ENCODE assay signal across 1 cellular context in the genomic region with DNA sequence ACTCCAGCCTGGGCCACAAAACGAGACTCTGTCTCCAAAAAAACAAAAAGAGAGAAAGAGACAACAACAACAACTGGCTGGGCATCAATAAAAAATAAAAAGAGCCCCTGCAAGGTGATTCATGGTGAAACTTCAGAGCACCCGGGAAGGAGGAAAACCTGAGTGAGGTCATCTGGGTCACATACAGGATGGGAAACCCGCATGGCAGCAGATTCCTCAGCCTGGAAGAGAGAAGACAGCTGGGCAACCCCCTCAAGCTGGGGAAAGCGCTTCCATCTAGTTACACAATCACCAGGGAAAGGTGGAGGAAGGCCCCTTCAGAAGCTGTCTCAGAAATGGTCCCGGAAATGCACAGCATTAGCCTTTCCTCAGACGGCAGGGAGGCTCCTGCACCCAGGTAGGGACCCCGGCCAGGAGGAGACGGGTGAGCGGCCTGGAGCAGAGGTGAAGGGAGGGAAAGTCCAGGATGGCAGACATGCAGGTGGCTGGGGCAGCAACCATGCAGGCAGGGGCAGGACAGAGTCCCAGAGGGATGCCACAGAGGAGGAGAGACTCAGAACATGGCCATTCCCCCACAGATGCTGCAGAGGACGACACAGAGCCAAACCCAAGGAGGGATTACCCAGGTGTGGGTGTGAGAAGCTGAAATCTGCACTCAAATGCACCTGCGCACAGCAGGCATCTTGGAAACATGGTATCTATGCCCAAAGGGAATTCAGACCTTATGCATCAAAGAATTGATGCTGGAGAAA.
TF ChIP-seq lines count a peak whose summit lies in the region.

No MANE protein-coding gene starts in this region.

TF ChIP-seq in WTC11, 78 proteins besides CTCF, POLR2A, EP300 and RAD21:
- TF ChIP-seq, protein P1, sequence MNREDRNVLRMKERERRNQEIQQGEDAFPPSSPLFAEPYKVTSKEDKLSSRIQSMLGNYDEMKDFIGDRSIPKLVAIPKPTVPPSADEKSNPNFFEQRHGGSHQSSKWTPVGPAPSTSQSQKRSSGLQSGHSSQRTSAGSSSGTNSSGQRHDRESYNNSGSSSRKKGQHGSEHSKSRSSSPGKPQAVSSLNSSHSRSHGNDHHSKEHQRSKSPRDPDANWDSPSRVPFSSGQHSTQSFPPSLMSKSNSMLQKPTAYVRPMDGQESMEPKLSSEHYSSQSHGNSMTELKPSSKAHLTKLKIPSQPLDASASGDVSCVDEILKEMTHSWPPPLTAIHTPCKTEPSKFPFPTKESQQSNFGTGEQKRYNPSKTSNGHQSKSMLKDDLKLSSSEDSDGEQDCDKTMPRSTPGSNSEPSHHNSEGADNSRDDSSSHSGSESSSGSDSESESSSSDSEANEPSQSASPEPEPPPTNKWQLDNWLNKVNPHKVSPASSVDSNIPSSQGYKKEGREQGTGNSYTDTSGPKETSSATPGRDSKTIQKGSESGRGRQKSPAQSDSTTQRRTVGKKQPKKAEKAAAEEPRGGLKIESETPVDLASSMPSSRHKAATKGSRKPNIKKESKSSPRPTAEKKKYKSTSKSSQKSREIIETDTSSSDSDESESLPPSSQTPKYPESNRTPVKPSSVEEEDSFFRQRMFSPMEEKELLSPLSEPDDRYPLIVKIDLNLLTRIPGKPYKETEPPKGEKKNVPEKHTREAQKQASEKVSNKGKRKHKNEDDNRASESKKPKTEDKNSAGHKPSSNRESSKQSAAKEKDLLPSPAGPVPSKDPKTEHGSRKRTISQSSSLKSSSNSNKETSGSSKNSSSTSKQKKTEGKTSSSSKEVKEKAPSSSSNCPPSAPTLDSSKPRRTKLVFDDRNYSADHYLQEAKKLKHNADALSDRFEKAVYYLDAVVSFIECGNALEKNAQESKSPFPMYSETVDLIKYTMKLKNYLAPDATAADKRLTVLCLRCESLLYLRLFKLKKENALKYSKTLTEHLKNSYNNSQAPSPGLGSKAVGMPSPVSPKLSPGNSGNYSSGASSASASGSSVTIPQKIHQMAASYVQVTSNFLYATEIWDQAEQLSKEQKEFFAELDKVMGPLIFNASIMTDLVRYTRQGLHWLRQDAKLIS (CRISPR knock-in tag; IDR thresholded peaks at IDR 0.05; ENCODE audit: borderline replicate concordance) = no peak
- TF ChIP-seq, protein P2, sequence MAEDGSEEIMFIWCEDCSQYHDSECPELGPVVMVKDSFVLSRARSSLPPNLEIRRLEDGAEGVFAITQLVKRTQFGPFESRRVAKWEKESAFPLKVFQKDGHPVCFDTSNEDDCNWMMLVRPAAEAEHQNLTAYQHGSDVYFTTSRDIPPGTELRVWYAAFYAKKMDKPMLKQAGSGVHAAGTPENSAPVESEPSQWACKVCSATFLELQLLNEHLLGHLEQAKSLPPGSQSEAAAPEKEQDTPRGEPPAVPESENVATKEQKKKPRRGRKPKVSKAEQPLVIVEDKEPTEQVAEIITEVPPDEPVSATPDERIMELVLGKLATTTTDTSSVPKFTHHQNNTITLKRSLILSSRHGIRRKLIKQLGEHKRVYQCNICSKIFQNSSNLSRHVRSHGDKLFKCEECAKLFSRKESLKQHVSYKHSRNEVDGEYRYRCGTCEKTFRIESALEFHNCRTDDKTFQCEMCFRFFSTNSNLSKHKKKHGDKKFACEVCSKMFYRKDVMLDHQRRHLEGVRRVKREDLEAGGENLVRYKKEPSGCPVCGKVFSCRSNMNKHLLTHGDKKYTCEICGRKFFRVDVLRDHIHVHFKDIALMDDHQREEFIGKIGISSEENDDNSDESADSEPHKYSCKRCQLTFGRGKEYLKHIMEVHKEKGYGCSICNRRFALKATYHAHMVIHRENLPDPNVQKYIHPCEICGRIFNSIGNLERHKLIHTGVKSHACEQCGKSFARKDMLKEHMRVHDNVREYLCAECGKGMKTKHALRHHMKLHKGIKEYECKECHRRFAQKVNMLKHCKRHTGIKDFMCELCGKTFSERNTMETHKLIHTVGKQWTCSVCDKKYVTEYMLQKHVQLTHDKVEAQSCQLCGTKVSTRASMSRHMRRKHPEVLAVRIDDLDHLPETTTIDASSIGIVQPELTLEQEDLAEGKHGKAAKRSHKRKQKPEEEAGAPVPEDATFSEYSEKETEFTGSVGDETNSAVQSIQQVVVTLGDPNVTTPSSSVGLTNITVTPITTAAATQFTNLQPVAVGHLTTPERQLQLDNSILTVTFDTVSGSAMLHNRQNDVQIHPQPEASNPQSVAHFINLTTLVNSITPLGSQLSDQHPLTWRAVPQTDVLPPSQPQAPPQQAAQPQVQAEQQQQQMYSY (CRISPR knock-in tag; IDR thresholded peaks at IDR 0.05) = no peak
- TF ChIP-seq ZNF263 (CRISPR knock-in tag; IDR thresholded peaks at IDR 0.05; ENCODE audit: low read depth) (no peak), ELF4 (CRISPR knock-in tag; IDR thresholded peaks at IDR 0.05; ENCODE audit: low read depth) (no peak), FOXP4 (CRISPR knock-in tag; IDR thresholded peaks at IDR 0.05) (no peak), ZNF416 (CRISPR knock-in tag; IDR thresholded peaks at IDR 0.05) (no peak), EMX1 (CRISPR knock-in tag; IDR thresholded peaks at IDR 0.05) (no peak), ATF1 (CRISPR knock-in tag; IDR thresholded peaks at IDR 0.05) (no peak), NR2C2 (CRISPR knock-in tag; IDR thresholded peaks at IDR 0.05) (no peak), MXD4 (CRISPR knock-in tag; IDR thresholded peaks at IDR 0.05; ENCODE audit: borderline replicate concordance) (no peak), JUN (CRISPR knock-in tag; IDR thresholded peaks at IDR 0.05) (no peak)
- TF ChIP-seq, protein P3, sequence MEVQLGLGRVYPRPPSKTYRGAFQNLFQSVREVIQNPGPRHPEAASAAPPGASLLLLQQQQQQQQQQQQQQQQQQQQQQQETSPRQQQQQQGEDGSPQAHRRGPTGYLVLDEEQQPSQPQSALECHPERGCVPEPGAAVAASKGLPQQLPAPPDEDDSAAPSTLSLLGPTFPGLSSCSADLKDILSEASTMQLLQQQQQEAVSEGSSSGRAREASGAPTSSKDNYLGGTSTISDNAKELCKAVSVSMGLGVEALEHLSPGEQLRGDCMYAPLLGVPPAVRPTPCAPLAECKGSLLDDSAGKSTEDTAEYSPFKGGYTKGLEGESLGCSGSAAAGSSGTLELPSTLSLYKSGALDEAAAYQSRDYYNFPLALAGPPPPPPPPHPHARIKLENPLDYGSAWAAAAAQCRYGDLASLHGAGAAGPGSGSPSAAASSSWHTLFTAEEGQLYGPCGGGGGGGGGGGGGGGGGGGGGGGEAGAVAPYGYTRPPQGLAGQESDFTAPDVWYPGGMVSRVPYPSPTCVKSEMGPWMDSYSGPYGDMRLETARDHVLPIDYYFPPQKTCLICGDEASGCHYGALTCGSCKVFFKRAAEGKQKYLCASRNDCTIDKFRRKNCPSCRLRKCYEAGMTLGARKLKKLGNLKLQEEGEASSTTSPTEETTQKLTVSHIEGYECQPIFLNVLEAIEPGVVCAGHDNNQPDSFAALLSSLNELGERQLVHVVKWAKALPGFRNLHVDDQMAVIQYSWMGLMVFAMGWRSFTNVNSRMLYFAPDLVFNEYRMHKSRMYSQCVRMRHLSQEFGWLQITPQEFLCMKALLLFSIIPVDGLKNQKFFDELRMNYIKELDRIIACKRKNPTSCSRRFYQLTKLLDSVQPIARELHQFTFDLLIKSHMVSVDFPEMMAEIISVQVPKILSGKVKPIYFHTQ (CRISPR knock-in tag; IDR thresholded peaks at IDR 0.05) = no peak
- TF ChIP-seq, protein P4, sequence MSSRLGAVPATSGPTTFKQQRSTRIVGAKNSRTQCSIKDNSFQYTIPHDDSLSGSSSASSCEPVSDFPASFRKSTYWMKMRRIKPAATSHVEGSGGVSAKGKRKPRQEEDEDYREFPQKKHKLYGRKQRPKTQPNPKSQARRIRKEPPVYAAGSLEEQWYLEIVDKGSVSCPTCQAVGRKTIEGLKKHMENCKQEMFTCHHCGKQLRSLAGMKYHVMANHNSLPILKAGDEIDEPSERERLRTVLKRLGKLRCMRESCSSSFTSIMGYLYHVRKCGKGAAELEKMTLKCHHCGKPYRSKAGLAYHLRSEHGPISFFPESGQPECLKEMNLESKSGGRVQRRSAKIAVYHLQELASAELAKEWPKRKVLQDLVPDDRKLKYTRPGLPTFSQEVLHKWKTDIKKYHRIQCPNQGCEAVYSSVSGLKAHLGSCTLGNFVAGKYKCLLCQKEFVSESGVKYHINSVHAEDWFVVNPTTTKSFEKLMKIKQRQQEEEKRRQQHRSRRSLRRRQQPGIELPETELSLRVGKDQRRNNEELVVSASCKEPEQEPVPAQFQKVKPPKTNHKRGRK (CRISPR knock-in tag; IDR thresholded peaks at IDR 0.05; ENCODE audit: borderline replicate concordance) = no peak
